ENCODE assay signal across 21 cellular contexts in genomic region chr16:84058664-84059063, GRCh38. TPM values are rescaled to one million over a fixed set of nuclear protein-coding genes. Genes with fewer than 3 reads are reported as not detected.
"Had no signal": no experiment of that assay in that cellular context is flagged by ENCODE, and none has a peak within 500 bp of the region (broad histone marks: within the 10 kb centered on the region; RNA-seq: fewer than 3 reads in every experiment).

No MANE protein-coding gene starts in this region.

- H3K4me1 ChIP-seq: foreskin keratinocyte had no signal

- H3K36me3 Mint-ChIP-seq: activated naive CD8-positive, alpha-beta T cell had no signal

- FAIRE-seq: small intestine had no signal

- H3K4me3 ChIP-seq: mucosa of descending colon had no signal

- H3K4me3 Mint-ChIP-seq: activated CD4-positive, alpha-beta memory T cell treated with anti-CD3 and anti-CD28 coated beads for 36 hours; activated CD8-positive, alpha-beta memory T cell treated with anti-CD3 and anti-CD28 coated beads, Interleukin-2, amount 10 ng/mL, durations not matched to agents 7 days and 5 days; activated naive CD8-positive, alpha-beta T cell; naive thymus-derived CD4-positive, alpha-beta T cell; stimulated activated naive CD8-positive, alpha-beta T cell treated with anti-CD3 and anti-CD28 coated beads, Interleukin-15, amount 100 ng/mL, for 72 hours had no signal

- H3K27ac Mint-ChIP-seq: activated CD4-positive, alpha-beta memory T cell treated with anti-CD3 and anti-CD28 coated beads for 36 hours; activated CD8-positive, alpha-beta memory T cell treated with anti-CD3 and anti-CD28 coated beads, Interleukin-2, amount 10 ng/mL, durations not matched to agents 7 days and 5 days; activated naive CD8-positive, alpha-beta T cell had no signal

- ATAC-seq: activated CD8-positive, alpha-beta memory T cell treated with anti-CD3 and anti-CD28 coated beads, Interleukin-2, amount 10 ng/mL, durations not matched to agents 7 days and 5 days; foreskin keratinocyte; left lobe of liver; mucosa of descending colon; naive thymus-derived CD4-positive, alpha-beta T cell; stimulated activated naive CD8-positive, alpha-beta T cell treated with anti-CD3 and anti-CD28 coated beads, Interleukin-15, amount 100 ng/mL, for 72 hours had no signal

- DNase-seq: activated CD4-positive, alpha-beta memory T cell treated with anti-CD3 and anti-CD28 coated beads for 36 hours; activated CD8-positive, alpha-beta memory T cell treated with anti-CD3 and anti-CD28 coated beads, Interleukin-2, amount 10 ng/mL, durations not matched to agents 7 days and 5 days; activated effector memory CD4-positive, alpha-beta T cell treated with anti-CD3 and anti-CD28 coated beads, Interleukin-2, amount 50 U/mL, for 16 hours; activated T-cell treated with anti-CD3 and anti-CD28 coated beads, Interleukin-2, amount 50 U/mL, for 48 hours; amniotic stem cell; central memory CD4-positive, alpha-beta T cell; cortex of kidney; effector memory CD4-positive, alpha-beta T cell; foreskin keratinocyte; mucosa of descending colon; naive thymus-derived CD4-positive, alpha-beta T cell; small intestine; stimulated activated naive CD8-positive, alpha-beta T cell treated with anti-CD3 and anti-CD28 coated beads, Interleukin-15, amount 100 ng/mL, for 72 hours; SW 1271; T-helper 9 cell; WERI-Rb-1 had no signal

- H3K27ac ChIP-seq: foreskin keratinocyte, neutrophil, WERI-Rb-1 had no signal

- H3K27me3 ChIP-seq: foreskin keratinocyte, neutrophil had no signal

- H3K9me3 ChIP-seq: mucosa of descending colon, neutrophil had no signal

- H3K9me3 Mint-ChIP-seq: activated CD4-positive, alpha-beta memory T cell treated with anti-CD3 and anti-CD28 coated beads for 36 hours; naive thymus-derived CD4-positive, alpha-beta T cell; stimulated activated naive CD8-positive, alpha-beta T cell treated with anti-CD3 and anti-CD28 coated beads, Interleukin-15, amount 100 ng/mL, for 72 hours had no signal

- H3K27me3 Mint-ChIP-seq: activated CD4-positive, alpha-beta memory T cell treated with anti-CD3 and anti-CD28 coated beads for 36 hours; activated CD8-positive, alpha-beta memory T cell treated with anti-CD3 and anti-CD28 coated beads, Interleukin-2, amount 10 ng/mL, durations not matched to agents 7 days and 5 days; activated naive CD8-positive, alpha-beta T cell; naive thymus-derived CD4-positive, alpha-beta T cell; stimulated activated naive CD8-positive, alpha-beta T cell treated with anti-CD3 and anti-CD28 coated beads, Interleukin-15, amount 100 ng/mL, for 72 hours had no signal

RNA-seq across cellular contexts. Expression of gene SLC38A8, which starts 16.1 kb away (rescaled TPM):
- total RNA-seq: activated CD4-positive, alpha-beta memory T cell treated with anti-CD3 and anti-CD28 coated beads for 36 hours; activated CD8-positive, alpha-beta memory T cell treated with anti-CD3 and anti-CD28 coated beads, Interleukin-2, amount 10 ng/mL, durations not matched to agents 7 days and 5 days; foreskin keratinocyte; left lobe of liver; mucosa of descending colon; naive thymus-derived CD4-positive, alpha-beta T cell; temporal lobe; urinary bladder had no signal
